19 cellular contexts compared by ENCODE assay signal in genomic region chr2:53690876-53691275, GRCh38.
DNase-seq lines count a peak whose midpoint lies in the region; ATAC-seq and TF ChIP-seq lines count a peak whose summit lies in the region.
"Had no signal": no experiment of that assay in that cellular context is flagged by ENCODE, and none has a peak within 500 bp of the region (broad histone marks: within the 10 kb centered on the region; RNA-seq: fewer than 3 reads in every experiment).

No MANE protein-coding gene starts in this region.

- no peak for TF ChIP-seq CTCF in upper lobe of right lung (IDR thresholded peaks at IDR 0.05)

- CTCF ChIA-PET in activated CD4-positive, alpha-beta T cell treated with anti-CD3 and anti-CD28 coated beads for 36 hours (lab: Charles Lee): no interaction called here
- CTCF ChIA-PET in activated CD4-positive, alpha-beta T cell treated with anti-CD3 and anti-CD28 coated beads, Interleukin-2, amount 10 ng/mL, durations not matched to agents 7 days and 5 days (lab: Charles Lee): no interaction called here
- CTCF ChIA-PET in CD4-positive, alpha-beta memory T cell (lab: Charles Lee; ENCODE audit: partially characterized antibody): no interaction called here

- H3K4me1 ChIP-seq in upper lobe of right lung: no peaks in the 10 kb centered on the region
- no peaks in the 10 kb centered on the region for H3K4me1 ChIP-seq in CD4-positive, alpha-beta memory T cell (ENCODE audit: insufficient read depth, low read length)
- H3K4me1 ChIP-seq: BLaER1 had no signal

- no peak for DNase-seq in activated CD4-positive, alpha-beta T cell treated with anti-CD3 and anti-CD28 coated beads for 36 hours
- no peak for DNase-seq in activated CD4-positive, alpha-beta T cell treated with anti-CD3 and anti-CD28 coated beads, Interleukin-2, amount 10 ng/mL, durations not matched to agents 7 days and 5 days
- no peak for DNase-seq in T-helper 2 cell treated with Interferon-gamma antibody and Interleukin-4, amounts not matched to agents 5 μg/mL and 100 μg/mL, for 36 hours (ENCODE audit: low spot score)
- no peak for DNase-seq in central memory CD8-positive, alpha-beta T cell (ENCODE audit: low spot score in 2 of 2)
- DNase-seq in upper lobe of right lung: no peak
- no peak for DNase-seq in CD4-positive, alpha-beta memory T cell
- DNase-seq: CD8-positive, alpha-beta memory T cell; DMS 273 treated with DMSO at 0.1 percent for 48 hours; DMS79; EL; GDM1; GOT3; HFFc6 had no signal

- no peaks in the 10 kb centered on the region for H3K27me3 ChIP-seq in upper lobe of right lung
- no peaks in the 10 kb centered on the region for H3K27me3 ChIP-seq in CD4-positive, alpha-beta memory T cell (ENCODE audit: insufficient read depth, low read length)
- H3K27me3 ChIP-seq: BLaER1 had no signal

- H3K9me3 Mint-ChIP-seq in activated CD4-positive, alpha-beta T cell treated with anti-CD3 and anti-CD28 coated beads for 36 hours (ENCODE audit: low read depth): no peaks in the 10 kb centered on the region
- peaks cover 1% of the 10 kb centered on the region for H3K9me3 Mint-ChIP-seq in activated CD4-positive, alpha-beta T cell treated with anti-CD3 and anti-CD28 coated beads, Interleukin-2, amount 10 ng/mL, durations not matched to agents 7 days and 5 days
- H3K9me3 Mint-ChIP-seq in T-helper 2 cell treated with Interferon-gamma antibody and Interleukin-4, amounts not matched to agents 5 μg/mL and 100 μg/mL, for 36 hours: no peaks in the 10 kb centered on the region
- no peaks in the 10 kb centered on the region for H3K9me3 Mint-ChIP-seq in central memory CD8-positive, alpha-beta T cell
- H3K9me3 Mint-ChIP-seq in CD4-positive, alpha-beta memory T cell: no peaks in the 10 kb centered on the region
- H3K9me3 Mint-ChIP-seq: CD8-positive, alpha-beta memory T cell; HFFc6 had no signal

- H3K27me3 Mint-ChIP-seq in activated CD4-positive, alpha-beta T cell treated with anti-CD3 and anti-CD28 coated beads for 36 hours: no peaks in the 10 kb centered on the region
- no peaks in the 10 kb centered on the region for H3K27me3 Mint-ChIP-seq in activated CD4-positive, alpha-beta T cell treated with anti-CD3 and anti-CD28 coated beads, Interleukin-2, amount 10 ng/mL, durations not matched to agents 7 days and 5 days
- no peaks in the 10 kb centered on the region for H3K27me3 Mint-ChIP-seq in T-helper 2 cell treated with Interferon-gamma antibody and Interleukin-4, amounts not matched to agents 5 μg/mL and 100 μg/mL, for 36 hours (ENCODE audit: low read depth)
- H3K27me3 Mint-ChIP-seq in central memory CD8-positive, alpha-beta T cell: no peaks in the 10 kb centered on the region
- H3K27me3 Mint-ChIP-seq in CD4-positive, alpha-beta memory T cell: no peaks in the 10 kb centered on the region
- H3K27me3 Mint-ChIP-seq: B cell; CD4-positive, CD25-positive, alpha-beta regulatory T cell; CD8-positive, alpha-beta memory T cell had no signal

- no peaks in the 10 kb centered on the region for H3K9me3 ChIP-seq in upper lobe of right lung
- H3K9me3 ChIP-seq in CD4-positive, alpha-beta memory T cell (ENCODE audit: control insufficient read depth in 1 of 2, low read length in 2 of 2): no peaks in the 10 kb centered on the region
- H3K9me3 ChIP-seq: BLaER1, HAP-1 had no signal

- H3K36me3 Mint-ChIP-seq in activated CD4-positive, alpha-beta T cell treated with anti-CD3 and anti-CD28 coated beads for 36 hours (ENCODE audit: low read depth): peaks cover 37% of the 10 kb centered on the region
- peaks cover 19% of the 10 kb centered on the region for H3K36me3 Mint-ChIP-seq in activated CD4-positive, alpha-beta T cell treated with anti-CD3 and anti-CD28 coated beads, Interleukin-2, amount 10 ng/mL, durations not matched to agents 7 days and 5 days (ENCODE audit: low read depth)
- H3K36me3 Mint-ChIP-seq in T-helper 2 cell treated with Interferon-gamma antibody and Interleukin-4, amounts not matched to agents 5 μg/mL and 100 μg/mL, for 36 hours (ENCODE audit: low read depth): peaks cover 11% of the 10 kb centered on the region
- peaks cover 11% of the 10 kb centered on the region for H3K36me3 Mint-ChIP-seq in central memory CD8-positive, alpha-beta T cell (ENCODE audit: insufficient read depth)
- peaks cover 50 to 55% of the 10 kb centered on the region in 2 donors for H3K36me3 Mint-ChIP-seq in CD4-positive, alpha-beta memory T cell

- intact Hi-C loops in activated CD4-positive, alpha-beta T cell treated with anti-CD3 and anti-CD28 coated beads for 36 hours (cut with DNase I, micrococcal nuclease): no loop called here
- intact Hi-C loops in upper lobe of right lung (cut with DNase I): no loop called here
- intact Hi-C loops in CD4-positive, alpha-beta memory T cell (cut with micrococcal nuclease): no loop called here

- ATAC-seq in activated CD4-positive, alpha-beta T cell treated with anti-CD3 and anti-CD28 coated beads for 36 hours: peak; percentile 39
- ATAC-seq in central memory CD8-positive, alpha-beta T cell (replicated peaks; ENCODE audit: extremely low read depth, poor library complexity, severe bottlenecking): no peak
- ATAC-seq in upper lobe of right lung: no peak

- POLR2A ChIA-PET in activated CD4-positive, alpha-beta T cell treated with anti-CD3 and anti-CD28 coated beads for 36 hours (lab: Charles Lee): no interaction called here
- POLR2A ChIA-PET in activated CD4-positive, alpha-beta T cell treated with anti-CD3 and anti-CD28 coated beads, Interleukin-2, amount 10 ng/mL, durations not matched to agents 7 days and 5 days (lab: Charles Lee): no interaction called here
- POLR2A ChIA-PET in CD4-positive, alpha-beta memory T cell (lab: Charles Lee; ENCODE audit: partially characterized antibody): interaction anchor here (0.7 kb wide), 1 partner anchor 224 kb away, joined by 4 read pairs; no protein-coding TSS in a partner anchor

- peaks cover 5% of the 10 kb centered on the region for H3K36me3 ChIP-seq in upper lobe of right lung
- no peaks in the 10 kb centered on the region for H3K36me3 ChIP-seq in CD4-positive, alpha-beta memory T cell (ENCODE audit: insufficient read depth, low read length)
- H3K36me3 ChIP-seq: HAP-1 had no signal

- H3K27ac ChIP-seq in upper lobe of right lung: no peak overlapping the region
- H3K27ac ChIP-seq in CD4-positive, alpha-beta memory T cell (ENCODE audit: low read depth, low read length): no peak overlapping the region
- H3K27ac ChIP-seq: 22Rv1, BLaER1, C4-2B had no signal

- no peak overlapping the region for H3K27ac Mint-ChIP-seq in activated CD4-positive, alpha-beta T cell treated with anti-CD3 and anti-CD28 coated beads for 36 hours
- H3K27ac Mint-ChIP-seq in activated CD4-positive, alpha-beta T cell treated with anti-CD3 and anti-CD28 coated beads, Interleukin-2, amount 10 ng/mL, durations not matched to agents 7 days and 5 days: no peak overlapping the region
- H3K27ac Mint-ChIP-seq in T-helper 2 cell treated with Interferon-gamma antibody and Interleukin-4, amounts not matched to agents 5 μg/mL and 100 μg/mL, for 36 hours: peak overlapping the region; percentile 8
- H3K27ac Mint-ChIP-seq in central memory CD8-positive, alpha-beta T cell (ENCODE audit: low read depth): peak overlapping the region; percentile 35
- H3K27ac Mint-ChIP-seq in CD4-positive, alpha-beta memory T cell: no peak overlapping the region
- H3K27ac Mint-ChIP-seq: B cell, HFFc6 had no signal

- no peak overlapping the region for H3K4me3 ChIP-seq in upper lobe of right lung
- no peak overlapping the region for H3K4me3 ChIP-seq in CD4-positive, alpha-beta memory T cell (ENCODE audit: low read length in 2 of 2)
- H3K4me3 ChIP-seq: BLaER1, HAP-1 had no signal

- peaks cover 4% of the 10 kb centered on the region for H3K4me1 Mint-ChIP-seq in activated CD4-positive, alpha-beta T cell treated with anti-CD3 and anti-CD28 coated beads for 36 hours
- H3K4me1 Mint-ChIP-seq in activated CD4-positive, alpha-beta T cell treated with anti-CD3 and anti-CD28 coated beads, Interleukin-2, amount 10 ng/mL, durations not matched to agents 7 days and 5 days: peaks cover 3% of the 10 kb centered on the region
- peaks cover 4% of the 10 kb centered on the region for H3K4me1 Mint-ChIP-seq in T-helper 2 cell treated with Interferon-gamma antibody and Interleukin-4, amounts not matched to agents 5 μg/mL and 100 μg/mL, for 36 hours (ENCODE audit: low read depth)
- H3K4me1 Mint-ChIP-seq in central memory CD8-positive, alpha-beta T cell: no peaks in the 10 kb centered on the region
- peaks cover 0 to 2% (median under 1%) of the 10 kb centered on the region in 4 donors for H3K4me1 Mint-ChIP-seq in CD4-positive, alpha-beta memory T cell
- H3K4me1 Mint-ChIP-seq: B cell had no signal

- H3K4me3 Mint-ChIP-seq in activated CD4-positive, alpha-beta T cell treated with anti-CD3 and anti-CD28 coated beads for 36 hours: no peak overlapping the region
- no peak overlapping the region for H3K4me3 Mint-ChIP-seq in activated CD4-positive, alpha-beta T cell treated with anti-CD3 and anti-CD28 coated beads, Interleukin-2, amount 10 ng/mL, durations not matched to agents 7 days and 5 days
- H3K4me3 Mint-ChIP-seq in T-helper 2 cell treated with Interferon-gamma antibody and Interleukin-4, amounts not matched to agents 5 μg/mL and 100 μg/mL, for 36 hours: no peak overlapping the region
- H3K4me3 Mint-ChIP-seq in central memory CD8-positive, alpha-beta T cell: no peak overlapping the region
- H3K4me3 Mint-ChIP-seq in CD4-positive, alpha-beta memory T cell: no peak overlapping the region
- H3K4me3 Mint-ChIP-seq: B cell; CD4-positive, CD25-positive, alpha-beta regulatory T cell; CD8-positive, alpha-beta memory T cell; HFFc6 had no signal

Comparison
In these comparisons a context has a peak if more than half of its experiments do, and no peak if none do; other contexts are left out.
1. H3K27ac Mint-ChIP-seq: peak in T-helper 2 cell treated with Interferon-gamma antibody and Interleukin-4, amounts not matched to agents 5 μg/mL and 100 μg/mL, for 36 hours (single experiment) and central memory CD8-positive, alpha-beta T cell (single experiment); none in activated CD4-positive, alpha-beta T cell treated with anti-CD3 and anti-CD28 coated beads for 36 hours (single experiment), activated CD4-positive, alpha-beta T cell treated with anti-CD3 and anti-CD28 coated beads, Interleukin-2, amount 10 ng/mL, durations not matched to agents 7 days and 5 days (single experiment) and CD4-positive, alpha-beta memory T cell (0 of 7).